ENCODE assay signal across 17 cellular contexts in the genomic region with DNA sequence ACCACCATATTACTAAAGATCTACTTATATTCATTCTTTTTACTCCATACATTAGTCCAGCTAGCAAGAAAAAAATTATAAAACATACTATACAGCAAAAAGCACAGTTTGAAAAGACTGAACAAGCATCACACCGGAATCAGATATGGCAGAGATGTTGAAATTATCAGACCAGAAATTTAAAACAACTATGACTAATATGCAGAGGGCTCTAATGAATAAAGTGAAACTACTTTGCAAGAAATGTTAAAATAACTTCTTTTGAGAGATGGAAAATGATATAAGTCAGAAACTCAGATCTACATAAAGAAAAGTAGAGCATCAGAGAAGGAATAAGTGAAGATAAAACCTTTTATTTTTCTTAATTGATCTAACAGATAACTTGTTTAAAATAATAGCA. TPM values are rescaled to one million over a fixed set of nuclear protein-coding genes. Genes with fewer than 3 reads are reported as not detected.
DNase-seq lines count a peak whose midpoint lies in the region; ATAC-seq and TF ChIP-seq lines count a peak whose summit lies in the region.
"Had no signal": no experiment of that assay in that cellular context is flagged by ENCODE, and none has a peak within 500 bp of the region (broad histone marks: within the 10 kb centered on the region; RNA-seq: fewer than 3 reads in every experiment).

No MANE protein-coding gene starts in this region.

- CTCF ChIA-PET in activated CD4-positive, alpha-beta T cell treated with anti-CD3 and anti-CD28 coated beads for 36 hours (lab: Charles Lee): no interaction called here

- DNase-seq in fibroblast of the aortic adventitia (ENCODE audit: low read depth): peak; percentile 18
- DNase-seq in NCI-H748 (lab: John Stamatoyannopoulos, UW; ENCODE audit: unreplicated experiment): no peak
- no peak for DNase-seq in activated CD4-positive, alpha-beta T cell treated with anti-CD3 and anti-CD28 coated beads for 36 hours
- no peak for DNase-seq in AG08395 (ENCODE audit: low spot score)
- DNase-seq: activated CD4-positive, alpha-beta T cell treated with anti-CD3 and anti-CD28 coated beads for 1 hour; activated CD8-positive, alpha-beta memory T cell treated with anti-CD3 and anti-CD28 coated beads, Interleukin-2, amount 50 U/mL, for 48 hours; activated naive CD4-positive, alpha-beta T cell; body of pancreas; immature natural killer cell; KBM-7; NCI-H1417 treated with DMSO at 0.1 percent for 48 hours; SHP77 had no signal

- no peak overlapping the region for H3K27ac Mint-ChIP-seq in activated CD4-positive, alpha-beta T cell treated with anti-CD3 and anti-CD28 coated beads for 36 hours
- H3K27ac Mint-ChIP-seq: immature natural killer cell had no signal

- intact Hi-C loops in activated CD4-positive, alpha-beta T cell treated with anti-CD3 and anti-CD28 coated beads for 36 hours (cut with DNase I, micrococcal nuclease): no loop called here

- POLR2A ChIA-PET in activated CD4-positive, alpha-beta T cell treated with anti-CD3 and anti-CD28 coated beads for 36 hours (lab: Charles Lee): no interaction called here

- peak; percentile 65 for ATAC-seq in GM18517 (IDR thresholded peaks at IDR 0.05; ENCODE audit: unreplicated experiment)
- peak; percentile 67 for ATAC-seq in GM21528 (IDR thresholded peaks at IDR 0.05; ENCODE audit: low FRiP score, unreplicated experiment)
- peak; percentile 55 for ATAC-seq in HG03196 (IDR thresholded peaks at IDR 0.05; ENCODE audit: unreplicated experiment)
- ATAC-seq in activated CD4-positive, alpha-beta T cell treated with anti-CD3 and anti-CD28 coated beads for 36 hours: no peak
- no peak for ATAC-seq in GM21381 (IDR thresholded peaks at IDR 0.05; ENCODE audit: unreplicated experiment)
- ATAC-seq: body of pancreas had no signal

- no peak for TF ChIP-seq CTCF in fibroblast of the aortic adventitia (IDR thresholded peaks at IDR 0.05; ENCODE audit: insufficient read depth, low read length)

- H3K4me3 ChIP-seq in fibroblast of the aortic adventitia (ENCODE audit: low read depth, low read length): no peak overlapping the region
- H3K4me3 ChIP-seq: body of pancreas had no signal

- H3K4me1 Mint-ChIP-seq in activated CD4-positive, alpha-beta T cell treated with anti-CD3 and anti-CD28 coated beads for 36 hours: peaks cover 2% of the 10 kb centered on the region
- H3K4me1 Mint-ChIP-seq: immature natural killer cell, memory B cell had no signal

- H3K27me3 Mint-ChIP-seq in activated CD4-positive, alpha-beta T cell treated with anti-CD3 and anti-CD28 coated beads for 36 hours: peaks cover 8% of the 10 kb centered on the region

- H3K36me3 Mint-ChIP-seq in activated CD4-positive, alpha-beta T cell treated with anti-CD3 and anti-CD28 coated beads for 36 hours (ENCODE audit: low read depth): no peaks in the 10 kb centered on the region

- H3K9me3 Mint-ChIP-seq in activated CD4-positive, alpha-beta T cell treated with anti-CD3 and anti-CD28 coated beads for 36 hours (ENCODE audit: low read depth): peaks cover 12% of the 10 kb centered on the region

- H3K4me3 Mint-ChIP-seq in activated CD4-positive, alpha-beta T cell treated with anti-CD3 and anti-CD28 coated beads for 36 hours: no peak overlapping the region
- H3K4me3 Mint-ChIP-seq: immature natural killer cell, memory B cell had no signal

RNA-seq across cellular contexts. Expression of gene SGCE, which starts 50.9 kb away (rescaled TPM):
- 77.4 and 100 TPM in 2 replicates for total RNA-seq in fibroblast of the aortic adventitia (ENCODE audit: low replicate concordance)
- 1 to 10 TPM in 1 of 2 experiments, under 1 TPM in 1; 0.39 to 1.1 TPM for total RNA-seq in activated CD4-positive, alpha-beta T cell treated with anti-CD3 and anti-CD28 coated beads for 36 hours

Comparison
In these comparisons a context has a peak if more than half of its experiments do, and no peak if none do; other contexts are left out.
1. ATAC-seq: peak in GM18517 (single experiment), GM21528 (single experiment) and HG03196 (single experiment); none in activated CD4-positive, alpha-beta T cell treated with anti-CD3 and anti-CD28 coated beads for 36 hours (single experiment) and GM21381 (single experiment).
2. RNA of gene SGCE, which starts 50.9 kb away (total RNA-seq): 77.4 to 100 TPM in fibroblast of the aortic adventitia; 0.39 to 1.1 TPM in activated CD4-positive, alpha-beta T cell treated with anti-CD3 and anti-CD28 coated beads for 36 hours; every median in the first group is over 10 times any median in the second.